In the genomic region with DNA sequence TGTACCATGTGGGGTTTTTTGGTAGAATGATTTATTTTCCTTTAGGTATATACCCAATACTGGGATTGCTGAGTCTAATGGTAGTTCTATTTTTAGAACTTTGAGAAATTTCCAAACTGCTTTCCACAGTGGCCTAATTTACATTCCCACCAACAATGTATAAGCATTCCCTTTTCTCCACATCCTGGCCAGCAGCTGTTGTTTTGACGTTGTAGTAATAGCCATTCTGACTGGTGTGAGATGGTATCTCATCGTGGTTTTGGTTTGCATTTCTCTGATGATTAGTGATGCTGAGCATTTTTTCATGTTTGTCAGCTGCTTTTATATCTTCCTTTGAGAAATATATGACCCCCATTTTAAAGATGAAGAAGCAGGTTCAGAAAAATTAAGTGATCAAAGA, we compare ENCODE assay signal across 14 cellular contexts.
DNase-seq lines count a peak whose midpoint lies in the region; ATAC-seq and TF ChIP-seq lines count a peak whose summit lies in the region.
"Had no signal": no experiment of that assay in that cellular context is flagged by ENCODE, and none has a peak within 500 bp of the region (broad histone marks: within the 10 kb centered on the region; RNA-seq: fewer than 3 reads in every experiment).

No MANE protein-coding gene starts in this region.

- peak overlapping the region; percentile 91 to 99 for H3K27ac ChIP-seq in ascending aorta
- peak overlapping the region in 4 of 5 donors; percentile 48 to 96 (median 72) for H3K27ac ChIP-seq in stomach
- H3K27ac ChIP-seq in dorsolateral prefrontal cortex: no peak overlapping the region
- H3K27ac ChIP-seq: epithelial cell of prostate had no signal

- no peak overlapping the region for H3K4me3 Mint-ChIP-seq in natural killer cell treated with Interleukin-12 subunit alpha and Interleukin-12 subunit beta and Interleukin-15 and Interleukin-18, amount 100 ng/mL, for 72 hours
- H3K4me3 Mint-ChIP-seq: CD4-positive, alpha-beta memory T cell; neural crest cell had no signal

- H3K4me1 ChIP-seq in ascending aorta: peaks cover 12 to 89% of the 10 kb centered on the region in 2 donors
- H3K4me1 ChIP-seq in stomach: peaks cover 9 to 81% (median 49%) of the 10 kb centered on the region in 4 donors

- no peak for ATAC-seq in natural killer cell treated with Interleukin-12 subunit alpha and Interleukin-12 subunit beta and Interleukin-15 and Interleukin-18, amount 100 ng/mL, for 72 hours

- WGBS in stomach, 5 donors: 55 to 78% (median 61%) methylated on average over 2 of the region's 2 CpGs

- H3K9me3 ChIP-seq in ascending aorta (no peaks in the 10 kb centered on the region), stomach (no peaks in the 10 kb centered on the region)

- no peaks in the 10 kb centered on the region for H3K9me3 Mint-ChIP-seq in natural killer cell treated with Interleukin-12 subunit alpha and Interleukin-12 subunit beta and Interleukin-15 and Interleukin-18, amount 100 ng/mL, for 72 hours

- TF ChIP-seq POLR2A in stomach (IDR thresholded peaks at IDR 0.05): no peak

- H3K4me3 ChIP-seq in ascending aorta (no peak overlapping the region), foreskin fibroblast (ENCODE audit: low read depth in 1 of 2, low read length in 2 of 2) (no peak overlapping the region), stomach (no peak overlapping the region), dorsolateral prefrontal cortex (no peak overlapping the region)

- no peaks in the 10 kb centered on the region for H3K27me3 Mint-ChIP-seq in natural killer cell treated with Interleukin-12 subunit alpha and Interleukin-12 subunit beta and Interleukin-15 and Interleukin-18, amount 100 ng/mL, for 72 hours

- H3K36me3 ChIP-seq in ascending aorta (peaks cover 0 to 20% of the 10 kb centered on the region in 2 donors), stomach (peaks cover 0 to 10% (median 2%) of the 10 kb centered on the region in 4 donors)

- peak overlapping the region in 1 of 2 donors; percentile 12 for H3K27ac Mint-ChIP-seq in natural killer cell treated with Interleukin-12 subunit alpha and Interleukin-12 subunit beta and Interleukin-15 and Interleukin-18, amount 100 ng/mL, for 72 hours
- H3K27ac Mint-ChIP-seq: CD4-positive, alpha-beta memory T cell had no signal

- peaks cover 8 to 15% of the 10 kb centered on the region in 2 donors for H3K4me1 Mint-ChIP-seq in natural killer cell treated with Interleukin-12 subunit alpha and Interleukin-12 subunit beta and Interleukin-15 and Interleukin-18, amount 100 ng/mL, for 72 hours (ENCODE audit: low read depth in 2 of 2)

- no peaks in the 10 kb centered on the region for H3K36me3 Mint-ChIP-seq in natural killer cell treated with Interleukin-12 subunit alpha and Interleukin-12 subunit beta and Interleukin-15 and Interleukin-18, amount 100 ng/mL, for 72 hours

- H3K27me3 ChIP-seq in ascending aorta: no peaks in the 10 kb centered on the region
- H3K27me3 ChIP-seq in stomach: no peaks in the 10 kb centered on the region
- no peaks in the 10 kb centered on the region for H3K27me3 ChIP-seq in dorsolateral prefrontal cortex

- TF ChIP-seq CTCF in ascending aorta (IDR thresholded peaks at IDR 0.05): no peak
- TF ChIP-seq CTCF in foreskin fibroblast (IDR thresholded peaks at IDR 0.05; ENCODE audit: low read depth, low read length): no peak
- TF ChIP-seq CTCF in stomach (IDR thresholded peaks at IDR 0.05): no peak
- no peak for TF ChIP-seq CTCF in dorsolateral prefrontal cortex (IDR thresholded peaks at IDR 0.05 in 54 of 56, conservative IDR thresholded peaks at IDR 0.05 in 2 of 56; ENCODE audit: low read depth in 1 of 56, partially characterized antibody in 56 of 56)

- intact Hi-C loops in ascending aorta (cut with DNase I): loop anchor here (10.0 kb wide), 1 partner anchor 418 kb away; a partner anchor contains a TSS
- intact Hi-C loops in stomach (cut with DNase I; ENCODE audit: low total_unique reads): no loop called here
- intact Hi-C loops in dorsolateral prefrontal cortex (cut with DNase I): no loop called here

- DNase-seq in HT1080 (ENCODE audit: low read depth) (peak; percentile 52), ascending aorta (ENCODE audit: low spot score in 2 of 2) (no peak), foreskin fibroblast (peak; percentile 80 to 85), stomach (no peak), dorsolateral prefrontal cortex (no peak)
- DNase-seq in NK-92 treated with Interleukin-12 subunit alpha and Interleukin-12 subunit beta, amount 100 ng/mL, for 24 hours (lab: John Stamatoyannopoulos, UW): no peak
- no peak for DNase-seq in natural killer cell treated with Interleukin-12 subunit alpha and Interleukin-12 subunit beta and Interleukin-15 and Interleukin-18, amount 100 ng/mL, for 72 hours (ENCODE audit: low spot score)
- DNase-seq in activated CD4-positive, alpha-beta T cell treated with anti-CD3 and anti-CD28 coated beads for 1 hour: no peak
- DNase-seq: activated CD8-positive, alpha-beta memory T cell treated with anti-CD3 and anti-CD28 coated beads, Interleukin-2, amount 50 U/mL, for 48 hours; CD4-positive, alpha-beta memory T cell; NCI-H1092; NCI-H524 treated with DMSO at 0.1 percent for 48 hours had no signal

- no peak for TF ChIP-seq EP300 in stomach (IDR thresholded peaks at IDR 0.05)

Comparison
In these comparisons a context has a peak if more than half of its experiments do, and no peak if none do; other contexts are left out.
1. DNase-seq: peak in HT1080 (single experiment) and foreskin fibroblast (2 of 2); none in ascending aorta (0 of 2), stomach (single experiment), dorsolateral prefrontal cortex (0 of 10), NK-92 treated with Interleukin-12 subunit alpha and Interleukin-12 subunit beta, amount 100 ng/mL, for 24 hours (single experiment), natural killer cell treated with Interleukin-12 subunit alpha and Interleukin-12 subunit beta and Interleukin-15 and Interleukin-18, amount 100 ng/mL, for 72 hours (single experiment) and activated CD4-positive, alpha-beta T cell treated with anti-CD3 and anti-CD28 coated beads for 1 hour (single experiment).
2. H3K27ac ChIP-seq: peak in ascending aorta (2 of 2) and stomach (4 of 5); none in dorsolateral prefrontal cortex (0 of 59).